9 cellular contexts compared by ENCODE assay signal in genomic region chr5:132495672-132496630, GRCh38. TPM values are rescaled to one million over a fixed set of nuclear protein-coding genes. Genes with fewer than 3 reads are reported as not detected.
DNase-seq lines count a peak whose midpoint lies in the region; ATAC-seq and TF ChIP-seq lines count a peak whose summit lies in the region.
"Had no signal": no experiment of that assay in that cellular context is flagged by ENCODE, and none has a peak within 500 bp of the region (broad histone marks: within the 10 kb centered on the region; RNA-seq: fewer than 3 reads in every experiment).

No MANE protein-coding gene starts in this region.

- TF ChIP-seq POLR2A in lower leg skin (IDR thresholded peaks at IDR 0.05) = no peak

- ATAC-seq in GM19324 (IDR thresholded peaks at IDR 0.05; ENCODE audit: low FRiP score, unreplicated experiment) = peak; percentile 47
- peak; percentile 48 for ATAC-seq in HG03460 (IDR thresholded peaks at IDR 0.05; ENCODE audit: unreplicated experiment)

- TF ChIP-seq CTCF in BE2C (IDR thresholded peaks at IDR 0.05; ENCODE audit: low read depth, low read length) (peak; percentile 20; the same call in 1 of the 2 replicates), lower leg skin (IDR thresholded peaks at IDR 0.05) (no peak)

- 0 to 1% methylated on average over 36 to 42 of the region's 47 CpGs for WGBS in lower leg skin, 2 donors

- DNase-seq in BE2C (peak; percentile 91), NCI-H748 treated with DMSO at 0.1 percent for 48 hours (lab: John Stamatoyannopoulos, UW) (peak; percentile 79), lower leg skin (ENCODE audit: low spot score in 2 of 2) (peak; percentile 78 to 95)
- peak; percentile 84 to 89 for DNase-seq in activated CD4-positive, alpha-beta T cell treated with anti-CD3 and anti-CD28 coated beads, Interleukin-2, amount 50 U/mL, for 48 hours
- DNase-seq in stimulated activated CD4-positive, alpha-beta T cell treated with anti-CD3 and anti-CD28 coated beads, Interleukin-4, amount 100 ng/mL, for 48 hours (ENCODE audit: low read depth in 2 of 2) = peak; percentile 77 to 82

- intact Hi-C loops in lower leg skin (cut with DNase I; ENCODE audit: low total_unique reads) = no loop called here

- H3K4me1 ChIP-seq in BE2C = peaks cover 4% of the 10 kb centered on the region
- peaks cover 62 to 79% of the 10 kb centered on the region in 2 donors for H3K4me1 ChIP-seq in duodenal mucosa (ENCODE audit: control insufficient read depth in 1 of 2, insufficient read depth in 2 of 2, low read length in 2 of 2)

- H3K36me3 ChIP-seq in BE2C = no peaks in the 10 kb centered on the region
- no peaks in the 10 kb centered on the region for H3K36me3 ChIP-seq in duodenal mucosa (ENCODE audit: control insufficient read depth in 1 of 2, insufficient read depth in 2 of 2, low read length in 2 of 2)

- no peaks in the 10 kb centered on the region for H3K27me3 ChIP-seq in BE2C
- H3K27me3 ChIP-seq in duodenal mucosa (ENCODE audit: control insufficient read depth in 1 of 2, insufficient read depth in 2 of 2, low read length in 2 of 2) = no peaks in the 10 kb centered on the region

- no peaks in the 10 kb centered on the region for H3K9me3 ChIP-seq in BE2C
- H3K9me3 ChIP-seq in duodenal mucosa (ENCODE audit: control insufficient read depth in 1 of 2, low read length in 2 of 2) = no peaks in the 10 kb centered on the region

- peak overlapping the region; percentile 96 for H3K27ac ChIP-seq in duodenal mucosa (ENCODE audit: low read depth, low read length)

- H3K9ac ChIP-seq in duodenal mucosa (ENCODE audit: low read depth in 1 of 2, low read length in 2 of 2) = peak overlapping the region; percentile 82 to 90

- H3K4me3 ChIP-seq in BE2C (ENCODE audit: low read depth, low read length) (peak overlapping the region; percentile 76), duodenal mucosa (ENCODE audit: low read depth in 1 of 2, low read length in 2 of 2) (peak overlapping the region; percentile 75 to 87), lower leg skin (ENCODE audit: low read depth, poor library complexity, severe bottlenecking) (peak overlapping the region; percentile 56)

RNA-seq across cellular contexts. Expression of gene IRF1, which starts 5.4 kb away (rescaled TPM):
- polyA plus RNA-seq in BE2C (2012; ENCODE audit: insufficient read depth, insufficient read length, low read depth) = 22.5 TPM
- total RNA-seq in lower leg skin = 10 to 100 TPM in 3 of 4 donors, 1 to 10 TPM in 1; 9.6 to 15.0 (median 14.5) TPM

RNA-seq across cellular contexts. Expression of gene IL5, which starts 47.4 kb away (rescaled TPM):
- 1.3 TPM for polyA plus RNA-seq in BE2C (2012; ENCODE audit: insufficient read depth, insufficient read length, low read depth)
- not detected for total RNA-seq in lower leg skin
- total RNA-seq: SK-MEL-5 had no signal

Comparison
In these comparisons a context has a peak if more than half of its experiments do, and no peak if none do; other contexts are left out.
1. Peak in every context shown above with its lines: DNase-seq, ATAC-seq, H3K4me3 ChIP-seq and H3K27ac ChIP-seq.